Comparison of ENCODE assay signal across 17 cellular contexts in the genomic region with DNA sequence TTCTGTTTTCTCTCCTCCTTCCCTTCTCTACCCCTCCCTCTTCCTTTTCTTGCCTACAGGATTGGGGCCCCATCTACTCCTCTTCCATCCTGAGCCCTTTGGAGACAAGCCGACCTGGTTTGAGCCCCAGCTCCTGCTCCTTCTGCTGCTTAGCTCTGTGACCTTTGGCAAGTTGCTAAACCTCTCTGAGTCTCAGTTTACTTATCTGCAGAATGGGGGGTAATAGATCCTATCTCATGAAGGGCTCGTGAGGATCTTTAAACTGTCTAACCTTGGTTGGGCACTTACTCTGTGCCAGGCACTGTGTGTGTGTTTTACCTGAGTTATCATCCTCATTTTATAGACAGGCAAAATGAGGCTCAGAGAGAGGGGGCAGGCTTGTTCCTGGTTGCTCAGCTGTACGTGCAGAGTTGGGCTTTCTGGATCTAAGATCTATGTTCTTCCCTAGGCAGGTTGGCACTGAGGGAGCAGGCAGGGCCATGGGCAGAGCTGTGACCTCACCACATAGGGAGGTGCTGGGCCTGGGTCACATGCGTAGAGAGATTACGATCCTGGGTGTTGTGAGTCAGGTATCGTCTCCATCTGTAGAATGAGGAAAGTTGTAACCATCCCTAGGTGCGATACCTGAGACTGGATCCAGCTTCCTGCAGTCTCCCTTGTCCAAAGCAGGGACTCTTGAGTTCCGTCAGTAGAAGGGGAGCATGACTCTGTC. TPM values are rescaled to one million over a fixed set of nuclear protein-coding genes. Genes with fewer than 3 reads are reported as not detected.
DNase-seq lines count a peak whose midpoint lies in the region; ATAC-seq and TF ChIP-seq lines count a peak whose summit lies in the region.
"Had no signal": no experiment of that assay in that cellular context is flagged by ENCODE, and none has a peak within 500 bp of the region (broad histone marks: within the 10 kb centered on the region; RNA-seq: fewer than 3 reads in every experiment).

No MANE protein-coding gene starts in this region.

- H3K36me3 ChIP-seq in WERI-Rb-1 (no peaks in the 10 kb centered on the region), esophagus squamous epithelium (no peaks in the 10 kb centered on the region), prostate gland (no peaks in the 10 kb centered on the region)
- H3K36me3 ChIP-seq: HAP-1 had no signal

- H3K4me3 ChIP-seq in WERI-Rb-1 (ENCODE audit: low read depth, low read length), result no peak overlapping the region
- no peak overlapping the region for H3K4me3 ChIP-seq in esophagus squamous epithelium
- no peak overlapping the region for H3K4me3 ChIP-seq in prostate gland
- H3K4me3 ChIP-seq: HAP-1 had no signal

- no peaks in the 10 kb centered on the region for H3K9me3 Mint-ChIP-seq in HFFc6
- H3K9me3 Mint-ChIP-seq: activated CD4-positive, alpha-beta T cell treated with anti-CD3 and anti-CD28 coated beads, Interleukin-2, amount 10 ng/mL, durations not matched to agents 24 days and 14 days; CD4-positive, alpha-beta T cell; naive thymus-derived CD8-positive, alpha-beta T cell; T-cell had no signal

- H3K4me1 ChIP-seq in esophagus squamous epithelium (peaks cover 4 to 66% (median 19%) of the 10 kb centered on the region in 3 donors), prostate gland (replicated peaks) (no peaks in the 10 kb centered on the region)
- H3K4me1 ChIP-seq: HAP-1 had no signal

- H3K27ac Mint-ChIP-seq in HFFc6, result peak overlapping the region; percentile 61
- H3K27ac Mint-ChIP-seq: activated CD4-positive, alpha-beta T cell treated with anti-CD3 and anti-CD28 coated beads, Interleukin-2, amount 10 ng/mL, durations not matched to agents 24 days and 14 days; CD4-positive, alpha-beta T cell; progenitor cell of endocrine pancreas; T-cell had no signal

- H3K4me3 Mint-ChIP-seq in HFFc6, result no peak overlapping the region
- H3K4me3 Mint-ChIP-seq: activated CD4-positive, alpha-beta T cell treated with anti-CD3 and anti-CD28 coated beads, Interleukin-2, amount 10 ng/mL, durations not matched to agents 24 days and 14 days; CD4-positive, alpha-beta T cell; naive thymus-derived CD8-positive, alpha-beta T cell; T-cell had no signal

- no peaks in the 10 kb centered on the region for H3K9me3 ChIP-seq in WERI-Rb-1 (ENCODE audit: severe bottlenecking)
- no peaks in the 10 kb centered on the region for H3K9me3 ChIP-seq in esophagus squamous epithelium
- H3K9me3 ChIP-seq in prostate gland, result no peaks in the 10 kb centered on the region
- H3K9me3 ChIP-seq: HAP-1 had no signal

- H3K27me3 ChIP-seq in WERI-Rb-1 (ENCODE audit: insufficient read depth, low read depth, severe bottlenecking) (no peaks in the 10 kb centered on the region), esophagus squamous epithelium (no peaks in the 10 kb centered on the region), prostate gland (replicated peaks; ENCODE audit: insufficient read depth) (no peaks in the 10 kb centered on the region)

- intact Hi-C loops in esophagus squamous epithelium (cut with DNase I), result loop anchor here (5.0 kb wide), 1 partner anchor 152 kb away; no protein-coding TSS in a partner anchor
- intact Hi-C loops in prostate gland (cut with DNase I), result loop anchor here (5.0 kb wide), 3 partner anchors 57 to 152 kb away; partner anchors contain the start of gene FOXO6

- TF ChIP-seq CTCF in HFFc6 (IDR thresholded peaks at IDR 0.05), result no peak
- no peak for TF ChIP-seq CTCF in WERI-Rb-1 (IDR thresholded peaks at IDR 0.05; ENCODE audit: low read depth, low read length)
- no peak for TF ChIP-seq CTCF in esophagus squamous epithelium (IDR thresholded peaks at IDR 0.05)
- no peak for TF ChIP-seq CTCF in prostate gland (IDR thresholded peaks at IDR 0.05)

- H3K36me3 Mint-ChIP-seq in HFFc6 (ENCODE audit: low read depth), result no peaks in the 10 kb centered on the region
- H3K36me3 Mint-ChIP-seq: naive thymus-derived CD8-positive, alpha-beta T cell; T-cell had no signal

- no peak for ATAC-seq in HG02938 (IDR thresholded peaks at IDR 0.05; ENCODE audit: unreplicated experiment)
- ATAC-seq: naive thymus-derived CD8-positive, alpha-beta T cell; T-cell had no signal

- no peak for DNase-seq in HFFc6
- no peak for DNase-seq in WERI-Rb-1
- no peak for DNase-seq in esophagus squamous epithelium (lab: John Stamatoyannopoulos, UW)
- peak; percentile 35 for DNase-seq in prostate gland (ENCODE audit: low spot score)
- no peak for DNase-seq in NCI-H2227 (lab: John Stamatoyannopoulos, UW; ENCODE audit: unreplicated experiment)
- DNase-seq in activated T-cell treated with anti-CD3 and anti-CD28 coated beads for 4 hours, result no peak
- no peak for DNase-seq in nucleus accumbens (lab: John Stamatoyannopoulos, UW)
- DNase-seq: activated CD4-positive, alpha-beta T cell treated with anti-CD3 and anti-CD28 coated beads, Interleukin-2, amount 10 ng/mL, durations not matched to agents 24 days and 14 days; CD4-positive, alpha-beta T cell; MM.1S; NCI-H1436 treated with DMSO at 0.1 percent for 48 hours; NCI-H2227 treated with DMSO at 0.1 percent for 48 hours; T-cell had no signal

- H3K27me3 Mint-ChIP-seq in HFFc6 (ENCODE audit: insufficient read depth), result peaks cover 7% of the 10 kb centered on the region
- H3K27me3 Mint-ChIP-seq: activated CD4-positive, alpha-beta T cell treated with anti-CD3 and anti-CD28 coated beads, Interleukin-2, amount 10 ng/mL, durations not matched to agents 24 days and 14 days had no signal

- peaks cover 21% of the 10 kb centered on the region for H3K4me1 Mint-ChIP-seq in HFFc6 (ENCODE audit: low read depth)
- H3K4me1 Mint-ChIP-seq: T-cell had no signal

- WGBS in esophagus squamous epithelium, 2 donors, result 50 to 77% methylated on average over 5 to 7 of the region's 8 CpGs
- WGBS in prostate gland, result 68% methylated on average over 8 of the region's 8 CpGs

- peak overlapping the region; percentile 35 for H3K27ac ChIP-seq in WERI-Rb-1
- H3K27ac ChIP-seq in esophagus squamous epithelium, result peak overlapping the region; percentile 83 to 93 (median 92)
- H3K27ac ChIP-seq in prostate gland, result peak overlapping the region; percentile 64 to 66

- TF ChIP-seq POLR2A in esophagus squamous epithelium (IDR thresholded peaks at IDR 0.05) (no peak), prostate gland (IDR thresholded peaks at IDR 0.05) (peak; percentile 10)

RNA-seq across cellular contexts. Expression of gene FOXO6, which starts 58.5 kb away (rescaled TPM):
- under 1 TPM in 2 of 6 experiments, not detected in 4; 0.07 to 0.08 TPM for total RNA-seq in HFFc6 (2021; fragmentation: NEBNext Ultra II Directional; extraction: Animal tissue kit (Norgen Biotek cat#: 25700))
- total RNA-seq in esophagus squamous epithelium (under 1 TPM in 3 of 4 donors, not detected in 1; 0.18 to 0.53 (median 0.38) TPM), prostate gland (1 to 10 TPM; 3.3 to 5.0 TPM)
- total RNA-seq: activated CD4-positive, alpha-beta T cell treated with anti-CD3 and anti-CD28 coated beads, Interleukin-2, amount 10 ng/mL, durations not matched to agents 24 days and 14 days had no signal

Comparison
In these comparisons a context has a peak if more than half of its experiments do, and no peak if none do; other contexts are left out.
1. H3K27ac ChIP-seq: peak in every context shown above with its lines; median percentile 92 in esophagus squamous epithelium; 65 in prostate gland; 35 in WERI-Rb-1.